ENCODE assay signal across 15 cellular contexts in genomic region chr13:44755872-44756271, GRCh38.
A peak's percentile ranks its signal among the peaks of the same experiment; 100 is the strongest.
DNase-seq lines count a peak whose midpoint lies in the region; ATAC-seq and TF ChIP-seq lines count a peak whose summit lies in the region.
"Had no signal": no experiment of that assay in that cellular context is flagged by ENCODE, and none has a peak within 500 bp of the region (broad histone marks: within the 10 kb centered on the region; RNA-seq: fewer than 3 reads in every experiment).

No MANE protein-coding gene starts in this region.

- H3K27me3 ChIP-seq in breast epithelium (no peaks in the 10 kb centered on the region), adrenal gland (no peaks in the 10 kb centered on the region), hepatocyte (no peaks in the 10 kb centered on the region)
- H3K27me3 ChIP-seq: testis had no signal

- ATAC-seq in GM21737 (IDR thresholded peaks at IDR 0.05; ENCODE audit: unreplicated experiment), result no peak
- ATAC-seq: activated CD4-positive, CD25-positive, alpha-beta regulatory T cell treated with anti-CD3 and anti-CD28 coated beads, Interleukin-2, amount 50 U/mL, for 24 hours had no signal

- H3K36me3 ChIP-seq in breast epithelium (no peaks in the 10 kb centered on the region), adrenal gland (replicated peaks in 1 of 2) (no peaks in the 10 kb centered on the region), hepatocyte (replicated peaks; ENCODE audit: insufficient read depth, low read depth) (no peaks in the 10 kb centered on the region)

- H3K4me1 Mint-ChIP-seq in MCF 10A (ENCODE audit: insufficient read depth, unreplicated experiment) (peaks cover 36% of the 10 kb centered on the region), type B pancreatic cell (ENCODE audit: unreplicated experiment) (peaks cover 42% of the 10 kb centered on the region)

- H3K27me3 Mint-ChIP-seq in MCF 10A (ENCODE audit: insufficient read depth, unreplicated experiment) (no peaks in the 10 kb centered on the region), type B pancreatic cell (no peaks in the 10 kb centered on the region)

- no peaks in the 10 kb centered on the region for H3K9me3 ChIP-seq in breast epithelium
- no peaks in the 10 kb centered on the region for H3K9me3 ChIP-seq in adrenal gland (replicated peaks in 1 of 3)
- no peaks in the 10 kb centered on the region for H3K9me3 ChIP-seq in hepatocyte (ENCODE audit: low read depth)
- H3K9me3 ChIP-seq: testis had no signal

- no peaks in the 10 kb centered on the region for H4K20me1 ChIP-seq in hepatocyte (ENCODE audit: insufficient read depth, poor library complexity, severe bottlenecking)

- no peaks in the 10 kb centered on the region for H3K4me1 ChIP-seq in breast epithelium
- peaks cover 11 to 15% of the 10 kb centered on the region in 2 donors for H3K4me1 ChIP-seq in adrenal gland (replicated peaks in 1 of 2)
- peaks cover 36% of the 10 kb centered on the region for H3K4me1 ChIP-seq in hepatocyte (ENCODE audit: insufficient read depth)
- H3K4me1 ChIP-seq: testis had no signal

- TF ChIP-seq POLR2A in breast epithelium (IDR thresholded peaks at IDR 0.05) (no peak), adrenal gland (IDR thresholded peaks at IDR 0.05) (no peak)

- peak; percentile 39 for DNase-seq in MCF 10A (ENCODE audit: unreplicated experiment)
- no peak for DNase-seq in breast epithelium (ENCODE audit: low spot score in 2 of 2)
- DNase-seq in adrenal gland, result no peak
- DNase-seq in hepatocyte (ENCODE audit: low spot score), result no peak
- no peak for DNase-seq in type B pancreatic cell (ENCODE audit: extremely low spot score, unreplicated experiment)
- DNase-seq in activated CD4-positive, alpha-beta T cell treated with anti-CD3 and anti-CD28 coated beads for 48 hours, result no peak
- DNase-seq in anterior cingulate cortex (lab: John Stamatoyannopoulos, UW), result no peak
- DNase-seq: activated effector memory CD4-positive, alpha-beta T cell treated with Interleukin-2 at 50 U/mL for 16 hours; DMS79 treated with DMSO at 0.1 percent for 48 hours; NCI-H1092; NCI-H524 treated with DMSO at 0.1 percent for 48 hours; testis had no signal

- no peaks in the 10 kb centered on the region for H3K9me2 ChIP-seq in hepatocyte (replicated peaks; ENCODE audit: insufficient read depth)

- H3K4me3 Mint-ChIP-seq in MCF 10A (ENCODE audit: unreplicated experiment) (no peak overlapping the region), type B pancreatic cell (no peak overlapping the region)
- H3K4me3 Mint-ChIP-seq: dendritic cell treated with granulocyte-macrophage colony-stimulating factor and Interleukin-4, amounts not matched to agents 40 ng/mL and 50 ng/mL, for 4 days had no signal

- no peak overlapping the region for H2AFZ ChIP-seq in hepatocyte

- H3K9me3 Mint-ChIP-seq in MCF 10A (ENCODE audit: unreplicated experiment) (no peaks in the 10 kb centered on the region), type B pancreatic cell (no peaks in the 10 kb centered on the region)
- H3K9me3 Mint-ChIP-seq: dendritic cell treated with granulocyte-macrophage colony-stimulating factor and Interleukin-4, amounts not matched to agents 40 ng/mL and 50 ng/mL, for 4 days had no signal

- 82 to 85% (median 83%) methylated on average over 6 of the region's 6 CpGs for WGBS in adrenal gland, 4 donors
- WGBS in hepatocyte (ENCODE audit: low lambda C conversion rate, missing lambda C conversion rate), result 73% methylated on average over 6 of the region's 6 CpGs

- H3K4me2 ChIP-seq in hepatocyte, result peak overlapping the region; percentile 11

- H3K36me3 Mint-ChIP-seq in MCF 10A (ENCODE audit: insufficient read depth, unreplicated experiment), result no peaks in the 10 kb centered on the region
- no peaks in the 10 kb centered on the region for H3K36me3 Mint-ChIP-seq in type B pancreatic cell

- no peaks in the 10 kb centered on the region for H3K79me2 ChIP-seq in hepatocyte

- intact Hi-C loops in MCF 10A (cut with micrococcal nuclease) (no loop called here), breast epithelium (cut with DNase I; ENCODE audit: low total_unique reads) (no loop called here), adrenal gland (cut with DNase I) (no loop called here)

- H3K27ac ChIP-seq in breast epithelium (no peak overlapping the region), adrenal gland (peak overlapping the region in 4 of 5 donors; percentile 28 to 74 (median 59)), hepatocyte (peak overlapping the region; percentile 20)
- H3K27ac ChIP-seq: testis had no signal

- H3K4me3 ChIP-seq in breast epithelium (no peak overlapping the region), adrenal gland (no peak overlapping the region), hepatocyte (no peak overlapping the region)
- H3K4me3 ChIP-seq: testis had no signal

- POLR2A ChIA-PET in MCF 10A (lab: Yijun Ruan, JAX), result interaction anchor here (0.6 kb wide), 1 partner anchor 493 kb away, joined by 3 read pairs; no protein-coding TSS in a partner anchor

- CTCF ChIA-PET in MCF 10A (lab: Yijun Ruan, JAX), result interaction anchor here (1.0 kb wide), 1 partner anchor 177 kb away, joined by 3 read pairs; no protein-coding TSS in a partner anchor

- no peak for TF ChIP-seq CTCF in MCF 10A (IDR thresholded peaks at IDR 0.05; ENCODE audit: unreplicated experiment)
- TF ChIP-seq CTCF in breast epithelium (IDR thresholded peaks at IDR 0.05), result no peak
- no peak for TF ChIP-seq CTCF in adrenal gland (IDR thresholded peaks at IDR 0.05)
- TF ChIP-seq CTCF in hepatocyte (IDR thresholded peaks at IDR 0.05; ENCODE audit: poor library complexity), result no peak
- no peak for TF ChIP-seq CTCF in type B pancreatic cell (conservative IDR thresholded peaks at IDR 0.05)

- peak overlapping the region; percentile 13 for H3K27ac Mint-ChIP-seq in MCF 10A (ENCODE audit: low read depth, unreplicated experiment)
- peak overlapping the region; percentile 8 for H3K27ac Mint-ChIP-seq in type B pancreatic cell
- H3K27ac Mint-ChIP-seq: dendritic cell treated with granulocyte-macrophage colony-stimulating factor and Interleukin-4, amounts not matched to agents 40 ng/mL and 50 ng/mL, for 4 days had no signal

- BruUV-seq in MCF 10A (replicated peaks; lab: Mats Ljungman, UMichigan), result no TSS peak

Comparison
In these comparisons a context has a peak if more than half of its experiments do, and no peak if none do; other contexts are left out.
1. H3K27ac ChIP-seq: peak in adrenal gland (4 of 5) and hepatocyte (single experiment); none in breast epithelium (0 of 2).